Comparison of ENCODE assay signal across 13 cellular contexts in genomic region chr9:137785704-137786161, GRCh38.
DNase-seq lines count a peak whose midpoint lies in the region; ATAC-seq, FAIRE-seq and TF ChIP-seq lines count a peak whose summit lies in the region.
"Had no signal": no experiment of that assay in that cellular context is flagged by ENCODE, and none has a peak within 500 bp of the region (broad histone marks: within the 10 kb centered on the region; RNA-seq: fewer than 3 reads in every experiment).

No MANE protein-coding gene starts in this region.

- H2BK20ac ChIP-seq in H1 (ENCODE audit: low read length), result no peak overlapping the region

- H3K27ac ChIP-seq in H1 (ENCODE audit: low read depth, low read length), result no peak overlapping the region
- H3K27ac ChIP-seq: coronary artery, skin epidermis, thyroid gland had no signal

- no peak for TF ChIP-seq RAD21 in H1 (IDR thresholded peaks at IDR 0.05 in 1 of 2, conservative IDR thresholded peaks at IDR 0.05 in 1 of 2; ENCODE audit: low read depth in 2 of 2, low read length in 2 of 2)

- ATAC-seq in GM21619 (IDR thresholded peaks at IDR 0.05; ENCODE audit: unreplicated experiment), result no peak
- no peak for ATAC-seq in GM18502 (IDR thresholded peaks at IDR 0.05; ENCODE audit: poor library complexity, unreplicated experiment)
- ATAC-seq: T-cell had no signal

- H3K4me1 Mint-ChIP-seq in HFFc6 (ENCODE audit: low read depth), result peaks cover 28% of the 10 kb centered on the region
- peaks cover 6% of the 10 kb centered on the region for H3K4me1 Mint-ChIP-seq in osteocyte (ENCODE audit: unreplicated experiment)

- no peak overlapping the region for H3K23ac ChIP-seq in H1 (ENCODE audit: insufficient read length)

- H2BK5ac ChIP-seq in H1 (ENCODE audit: low read depth, low read length), result peak overlapping the region; percentile 63; the same call in 1 of the 2 replicates

- H3K36me3 ChIP-seq in H1 (ENCODE audit: control insufficient read depth in 2 of 4, insufficient read depth in 4 of 4, low read length in 3 of 4) (peaks cover 6 to 30% (median 18%) of the 10 kb centered on the region in 4 experiments), MG63 (peaks cover 7% of the 10 kb centered on the region)

- H4K91ac ChIP-seq in H1 (replicated peaks; ENCODE audit: insufficient read length, low read length), result no peak overlapping the region

- FAIRE-seq in H1 (lab: Jason Lieb, UNC), result no peak

- no peak overlapping the region; the same call in 1 of the 2 replicates for H3K18ac ChIP-seq in H1 (ENCODE audit: extremely low read depth, low read length)

- no peaks in the 10 kb centered on the region for H3K27me3 ChIP-seq in H1 (replicated peaks in 1 of 4; ENCODE audit: control insufficient read depth in 3 of 4, extremely low read depth in 1 of 4, insufficient read depth in 3 of 4, low read length in 3 of 4)
- no peaks in the 10 kb centered on the region for H3K27me3 ChIP-seq in MG63
- H3K27me3 ChIP-seq: thyroid gland had no signal

- H3K9me3 ChIP-seq in H1 (ENCODE audit: insufficient read depth in 2 of 2, low read depth in 1 of 2, low read length in 1 of 2) (no peaks in the 10 kb centered on the region), MG63 (no peaks in the 10 kb centered on the region)
- H3K9me3 ChIP-seq: thyroid gland had no signal

- peaks cover 4 to 13% (median 8%) of the 10 kb centered on the region in 4 experiments; a peak in 5 of 7 replicates for H3K4me1 ChIP-seq in H1 (replicated peaks in 1 of 4; ENCODE audit: control insufficient read depth in 3 of 4, insufficient read depth in 4 of 4, low read length in 3 of 4)
- H3K4me1 ChIP-seq: thyroid gland had no signal

- WGBS in H1 (ENCODE audit: extremely low coverage in 1 of 2, insufficient coverage in 1 of 2, insufficient read length in 1 of 2, insufficient replicate concordance in 2 of 2, low coverage in 1 of 2, low lambda C conversion rate in 2 of 2, missing lambda C conversion rate in 1 of 2), 2 experiments, result 66% methylated on average over 16 of the region's 16 CpGs; no CpG with 5 or more reads in 1 of the 2 experiments

- H3K36me3 Mint-ChIP-seq in HFFc6 (ENCODE audit: low read depth), result peaks cover 16% of the 10 kb centered on the region
- peaks cover 43% of the 10 kb centered on the region for H3K36me3 Mint-ChIP-seq in osteocyte (ENCODE audit: unreplicated experiment)

- POLR2A ChIA-PET in H1 (lab: Charles Lee; ENCODE audit: partially characterized antibody), result interaction anchor here (0.8 to 1.2 kb wide), 2 partner anchors 10 to 37 kb away, joined by 3 read pairs; no protein-coding TSS in a partner anchor

- no peak overlapping the region for H4K8ac ChIP-seq in H1 (ENCODE audit: extremely low read depth, insufficient read depth, low read length)

- no peak for TF ChIP-seq EP300 in H1 (IDR thresholded peaks at IDR 0.05; ENCODE audit: borderline replicate concordance in 1 of 2, low read depth in 2 of 2, low read length in 2 of 2)

- peaks cover 4% of the 10 kb centered on the region for H3K27me3 Mint-ChIP-seq in HFFc6 (ENCODE audit: insufficient read depth)
- H3K27me3 Mint-ChIP-seq in osteocyte (ENCODE audit: unreplicated experiment), result no peaks in the 10 kb centered on the region
- H3K27me3 Mint-ChIP-seq: T-cell had no signal

- no peak overlapping the region for H3K14ac ChIP-seq in H1 (ENCODE audit: insufficient read length)

- no peak overlapping the region for H4K5ac ChIP-seq in H1 (ENCODE audit: insufficient read length, low read depth, low read length)

- no peak overlapping the region; the same call in 1 of the 2 replicates for H3K4me3 Mint-ChIP-seq in HFFc6
- no peak overlapping the region for H3K4me3 Mint-ChIP-seq in osteocyte (ENCODE audit: unreplicated experiment)
- H3K4me3 Mint-ChIP-seq: T-cell had no signal

- H3K79me1 ChIP-seq in H1 (ENCODE audit: low read depth, low read length), result peaks cover 6% of the 10 kb centered on the region; the same call in 1 of the 2 replicates

- peak overlapping the region; percentile 29 to 30 for H3K4me2 ChIP-seq in H1 (ENCODE audit: insufficient read depth in 1 of 2, low read depth in 2 of 2, low read length in 2 of 2)

- no peak overlapping the region for H3K4me3 ChIP-seq in H1 (ENCODE audit: extremely low read depth in 1 of 4, insufficient read depth in 2 of 4, low read depth in 3 of 4, low read length in 4 of 4)
- no peak overlapping the region for H3K4me3 ChIP-seq in MG63
- H3K4me3 ChIP-seq: coronary artery, skin epidermis, thyroid gland had no signal

- no peak overlapping the region for H2AFZ ChIP-seq in H1 (ENCODE audit: low read length)

- no peak overlapping the region for H2AK5ac ChIP-seq in H1 (ENCODE audit: low read depth, low read length)

- no peak overlapping the region for H3K4ac ChIP-seq in H1 (replicated peaks; ENCODE audit: insufficient read length, low read depth, low read length)

- H3K23me2 ChIP-seq in H1 (ENCODE audit: low read depth, low read length), result peaks cover 3% of the 10 kb centered on the region; the same call in 1 of the 2 replicates

- H3K9me3 Mint-ChIP-seq in HFFc6 (no peaks in the 10 kb centered on the region), osteocyte (ENCODE audit: unreplicated experiment) (no peaks in the 10 kb centered on the region)
- H3K9me3 Mint-ChIP-seq: T-cell had no signal

- H3K79me2 ChIP-seq in H1 (ENCODE audit: control insufficient read depth in 1 of 2, insufficient read depth in 2 of 2, low read length in 2 of 2), result peaks cover 0 to 21% of the 10 kb centered on the region in 2 experiments; a peak in 1 of 4 replicates

- no peak overlapping the region for H3K9ac ChIP-seq in H1 (replicated peaks in 1 of 4; ENCODE audit: extremely low read depth in 1 of 4, low read depth in 3 of 4, low read length in 3 of 4)

- no peak overlapping the region for H2BK120ac ChIP-seq in H1 (replicated peaks; ENCODE audit: low read depth, low read length)

- CTCF ChIA-PET in H1 (lab: Charles Lee; ENCODE audit: partially characterized antibody), result interaction anchor here (0.7 to 1.8 kb wide), 5 partner anchors 14 to 466 kb away, joined by 3 to 6 read pairs (median 4); no protein-coding TSS in a partner anchor

- no peak for DNase-seq in HFFc6
- DNase-seq in NCI-H345 (lab: John Stamatoyannopoulos, UW), result peak; percentile 81
- no peak for DNase-seq in H1 (ENCODE audit: low read depth in 1 of 2, low spot score in 2 of 2)
- DNase-seq in osteocyte (ENCODE audit: extremely low spot score, unreplicated experiment), result no peak
- no peak for DNase-seq in MG63
- DNase-seq: activated CD4-positive, alpha-beta T cell treated with anti-CD3 and anti-CD28 coated beads, Interleukin-2, amount 50 U/mL, for 4 hours; NCI-H1105; T-cell; thyroid gland had no signal

- no peak for TF ChIP-seq POLR2A in H1 (IDR thresholded peaks at IDR 0.05; ENCODE audit: control extremely low read depth in 1 of 2, low read depth in 2 of 2, low read length in 2 of 2)

- no peak overlapping the region for H2BK15ac ChIP-seq in H1 (ENCODE audit: low read length)

- no peak for TF ChIP-seq CTCF in HFFc6 (IDR thresholded peaks at IDR 0.05)
- no peak for TF ChIP-seq CTCF in H1 (IDR thresholded peaks at IDR 0.05; ENCODE audit: control extremely low read depth in 1 of 3, insufficient read depth in 1 of 3, low read depth in 1 of 3, low read length in 3 of 3)
- no peak for TF ChIP-seq CTCF in osteocyte (IDR thresholded peaks at IDR 0.05)

- no peak overlapping the region for H3K56ac ChIP-seq in H1 (replicated peaks; ENCODE audit: insufficient read length, low read depth, low read length)

- H2BK12ac ChIP-seq in H1 (ENCODE audit: low read depth, low read length), result no peak overlapping the region

- peaks cover 4 to 12% of the 10 kb centered on the region in 2 experiments for H4K20me1 ChIP-seq in H1 (replicated peaks in 1 of 2; ENCODE audit: control insufficient read depth in 1 of 2, insufficient read depth in 2 of 2, low read length in 2 of 2)

- H3K27ac Mint-ChIP-seq in HFFc6, result peak overlapping the region; percentile 76
- H3K27ac Mint-ChIP-seq in osteocyte (ENCODE audit: unreplicated experiment), result peak overlapping the region; percentile 56
- H3K27ac Mint-ChIP-seq: T-cell had no signal

TF ChIP-seq in H1, 55 proteins besides CTCF, POLR2A, EP300 and RAD21 (continues in another document):
- TF ChIP-seq NANOG (IDR thresholded peaks at IDR 0.05; ENCODE audit: insufficient read depth, low read depth, low read length, poor library complexity, severe bottlenecking) (no peak), FOSL1 (IDR thresholded peaks at IDR 0.05; ENCODE audit: insufficient read depth, low read depth, low read length) (no peak), NRF1 (IDR thresholded peaks at IDR 0.05; ENCODE audit: low read depth, low read length) (no peak), KDM5A (IDR thresholded peaks at IDR 0.05; ENCODE audit: low read length) (no peak), JUN (IDR thresholded peaks at IDR 0.05; ENCODE audit: low read depth, low read length) (no peak), SP1 (IDR thresholded peaks at IDR 0.05; ENCODE audit: low read depth, low read length) (no peak), CTBP2 (IDR thresholded peaks at IDR 0.05; ENCODE audit: borderline replicate concordance, insufficient read depth, insufficient read length, low read length) (no peak), EZH2 (IDR thresholded peaks at IDR 0.05; ENCODE audit: low read depth, low read length, severe bottlenecking) (no peak), BRCA1 (IDR thresholded peaks at IDR 0.05; ENCODE audit: low read depth, low read length) (no peak), SRF (IDR thresholded peaks at IDR 0.05; ENCODE audit: low read depth, low read length) (no peak), CHD2 (IDR thresholded peaks at IDR 0.05; ENCODE audit: low read length) (no peak), RFX5 (IDR thresholded peaks at IDR 0.05; ENCODE audit: borderline replicate concordance, low read depth, low read length) (no peak)
- TF ChIP-seq, protein P1, sequence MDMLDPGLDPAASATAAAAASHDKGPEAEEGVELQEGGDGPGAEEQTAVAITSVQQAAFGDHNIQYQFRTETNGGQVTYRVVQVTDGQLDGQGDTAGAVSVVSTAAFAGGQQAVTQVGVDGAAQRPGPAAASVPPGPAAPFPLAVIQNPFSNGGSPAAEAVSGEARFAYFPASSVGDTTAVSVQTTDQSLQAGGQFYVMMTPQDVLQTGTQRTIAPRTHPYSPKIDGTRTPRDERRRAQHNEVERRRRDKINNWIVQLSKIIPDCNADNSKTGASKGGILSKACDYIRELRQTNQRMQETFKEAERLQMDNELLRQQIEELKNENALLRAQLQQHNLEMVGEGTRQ (IDR thresholded peaks at IDR 0.05; ENCODE audit: low read length), result no peak
- TF ChIP-seq, protein P2, sequence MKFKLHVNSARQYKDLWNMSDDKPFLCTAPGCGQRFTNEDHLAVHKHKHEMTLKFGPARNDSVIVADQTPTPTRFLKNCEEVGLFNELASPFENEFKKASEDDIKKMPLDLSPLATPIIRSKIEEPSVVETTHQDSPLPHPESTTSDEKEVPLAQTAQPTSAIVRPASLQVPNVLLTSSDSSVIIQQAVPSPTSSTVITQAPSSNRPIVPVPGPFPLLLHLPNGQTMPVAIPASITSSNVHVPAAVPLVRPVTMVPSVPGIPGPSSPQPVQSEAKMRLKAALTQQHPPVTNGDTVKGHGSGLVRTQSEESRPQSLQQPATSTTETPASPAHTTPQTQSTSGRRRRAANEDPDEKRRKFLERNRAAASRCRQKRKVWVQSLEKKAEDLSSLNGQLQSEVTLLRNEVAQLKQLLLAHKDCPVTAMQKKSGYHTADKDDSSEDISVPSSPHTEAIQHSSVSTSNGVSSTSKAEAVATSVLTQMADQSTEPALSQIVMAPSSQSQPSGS (IDR thresholded peaks at IDR 0.05; ENCODE audit: low read length), result no peak
